21 cellular contexts compared by ENCODE assay signal in the genomic region with DNA sequence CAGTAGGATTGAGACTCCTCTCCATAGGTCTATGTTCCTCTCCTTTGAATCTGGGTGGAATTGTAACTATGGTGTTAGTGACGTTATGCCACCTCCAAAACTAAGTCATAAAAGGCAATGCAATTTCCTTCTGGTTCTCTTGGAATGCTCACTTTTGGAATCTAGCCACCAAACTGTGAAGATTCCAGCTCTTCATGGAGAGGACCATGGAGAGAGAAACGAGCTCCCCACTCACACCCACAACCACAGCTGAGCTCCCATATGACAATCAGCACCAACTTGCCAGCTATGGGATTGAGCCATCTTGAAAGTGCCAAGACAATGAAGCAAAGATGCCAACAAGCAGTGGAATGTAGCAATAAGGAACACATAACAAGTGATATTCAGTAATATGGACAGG.
"Had no signal": no experiment of that assay in that cellular context is flagged by ENCODE, and none has a peak within 500 bp of the region (broad histone marks: within the 10 kb centered on the region; RNA-seq: fewer than 3 reads in every experiment).

No MANE protein-coding gene starts in this region.

- H2AFZ ChIP-seq: PC-9 had no signal

- DNase-seq: activated CD4-positive, alpha-beta memory T cell treated with anti-CD3 and anti-CD28 coated beads for 36 hours; activated CD4-positive, alpha-beta T cell treated with anti-CD3 and anti-CD28 coated beads, Interleukin-2, amount 10 ng/mL, durations not matched to agents 7 days and 5 days; activated CD4-positive, CD25-positive, alpha-beta regulatory T cell; activated CD8-positive, alpha-beta memory T cell treated with anti-CD3 and anti-CD28 coated beads for 24 hours; activated gamma-delta T cell; activated naive CD4-positive, alpha-beta T cell treated with anti-CD3 and anti-CD28 coated beads for 36 hours; activated T-cell treated with anti-CD3 and anti-CD28 coated beads, Interleukin-2, amount 50 U/mL, for 48 hours; cerebellar nuclear complex; Karpas-422; NCI-H1105 treated with DMSO at 0.1 percent for 48 hours; NCI-H1436 treated with DMSO at 0.1 percent for 48 hours; NCI-H187; NCI-H2081; NCI-H524; PC-9; SIG-M5; T-helper 1 cell had no signal

- ATAC-seq: activated T-helper 17 cell treated with anti-CD3 and anti-CD28 coated beads, Interleukin-2, amount 50 U/mL, for 72 hours had no signal

- H3K4me3 ChIP-seq: PC-9, SK-N-MC had no signal

- H3K4me3 Mint-ChIP-seq: activated CD4-positive, alpha-beta memory T cell treated with anti-CD3 and anti-CD28 coated beads for 36 hours; activated CD4-positive, alpha-beta T cell treated with anti-CD3 and anti-CD28 coated beads, Interleukin-2, amount 10 ng/mL, durations not matched to agents 7 days and 5 days; activated naive CD4-positive, alpha-beta T cell treated with anti-CD3 and anti-CD28 coated beads for 36 hours; activated naive CD8-positive, alpha-beta T cell; activated T-helper 17 cell treated with anti-CD3 and anti-CD28 coated beads, Interleukin-2, amount 50 U/mL, for 72 hours had no signal

- H3K27me3 Mint-ChIP-seq: activated CD4-positive, alpha-beta T cell treated with anti-CD3 and anti-CD28 coated beads, Interleukin-2, amount 10 ng/mL, durations not matched to agents 7 days and 5 days; activated naive CD8-positive, alpha-beta T cell had no signal

- H3K27ac Mint-ChIP-seq: activated CD4-positive, alpha-beta memory T cell treated with anti-CD3 and anti-CD28 coated beads for 36 hours; activated CD4-positive, alpha-beta T cell treated with anti-CD3 and anti-CD28 coated beads, Interleukin-2, amount 10 ng/mL, durations not matched to agents 7 days and 5 days; activated naive CD4-positive, alpha-beta T cell treated with anti-CD3 and anti-CD28 coated beads for 36 hours; activated naive CD8-positive, alpha-beta T cell; activated T-helper 17 cell treated with anti-CD3 and anti-CD28 coated beads, Interleukin-2, amount 50 U/mL, for 72 hours had no signal

- H3K4me1 Mint-ChIP-seq: activated CD4-positive, alpha-beta T cell treated with anti-CD3 and anti-CD28 coated beads, Interleukin-2, amount 10 ng/mL, durations not matched to agents 7 days and 5 days; activated T-helper 17 cell treated with anti-CD3 and anti-CD28 coated beads, Interleukin-2, amount 50 U/mL, for 72 hours had no signal

- H3K27ac ChIP-seq: PC-9, SK-N-MC, VCaP had no signal

- H3K36me3 Mint-ChIP-seq: activated CD4-positive, alpha-beta memory T cell treated with anti-CD3 and anti-CD28 coated beads for 36 hours; activated naive CD8-positive, alpha-beta T cell had no signal

- H3K4me2 ChIP-seq: PC-9 had no signal

- H3K9me3 Mint-ChIP-seq: activated CD4-positive, alpha-beta memory T cell treated with anti-CD3 and anti-CD28 coated beads for 36 hours; activated CD4-positive, alpha-beta T cell treated with anti-CD3 and anti-CD28 coated beads, Interleukin-2, amount 10 ng/mL, durations not matched to agents 7 days and 5 days; activated naive CD4-positive, alpha-beta T cell treated with anti-CD3 and anti-CD28 coated beads for 36 hours; activated T-helper 17 cell treated with anti-CD3 and anti-CD28 coated beads, Interleukin-2, amount 50 U/mL, for 72 hours had no signal
